In the genomic region with DNA sequence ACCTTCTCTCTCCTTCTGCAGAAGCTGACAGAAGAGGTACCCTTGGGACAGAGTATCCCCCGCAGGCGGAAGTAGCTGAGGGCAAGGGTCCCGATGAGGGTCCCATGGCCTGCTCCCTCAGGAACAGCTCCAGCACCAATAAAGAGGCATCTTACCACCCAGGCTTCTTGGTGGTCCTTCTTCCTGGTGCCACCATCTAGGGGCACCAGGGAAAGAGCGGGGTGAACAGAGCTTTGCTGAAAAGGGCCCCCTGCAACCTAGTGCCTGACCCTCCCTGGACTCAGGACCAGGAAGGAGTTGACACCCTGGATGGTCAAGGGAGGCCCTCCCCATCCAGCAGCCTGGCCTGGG, we compare ENCODE assay signal across 8 cellular contexts. TPM values are rescaled to one million over a fixed set of nuclear protein-coding genes. Genes with fewer than 3 reads are reported as not detected.
DNase-seq lines count a peak whose midpoint lies in the region; ATAC-seq and TF ChIP-seq lines count a peak whose summit lies in the region.

No MANE protein-coding gene starts in this region.

- ATAC-seq in activated T-cell treated with anti-CD3 and anti-CD28 coated beads, Interleukin-2, amount 50 U/mL, for 4 hours: no peak
- no peak for ATAC-seq in activated naive CD8-positive, alpha-beta T cell treated with anti-CD3 and anti-CD28 coated beads, Interleukin-2, amount 50 U/mL, for 24 hours

- peak overlapping the region; percentile 59 for H3K27ac ChIP-seq in mesodermal cell (ENCODE audit: low read depth, low read length, severe bottlenecking)

- DNase-seq in activated T-cell treated with anti-CD3 and anti-CD28 coated beads, Interleukin-2, amount 50 U/mL, for 24 hours: no peak
- DNase-seq in activated T-cell treated with anti-CD3 and anti-CD28 coated beads, Interleukin-2, amount 50 U/mL, for 4 hours: no peak
- DNase-seq in activated naive CD8-positive, alpha-beta T cell treated with anti-CD3 and anti-CD28 coated beads, Interleukin-2, amount 50 U/mL, for 24 hours: no peak
- DNase-seq in type B pancreatic cell (ENCODE audit: extremely low spot score, unreplicated experiment) (no peak), NCI-H187 (lab: John Stamatoyannopoulos, UW) (no peak), cerebellum (ENCODE audit: low spot score) (no peak), NCI-H146 (lab: John Stamatoyannopoulos, UW) (no peak)

- H3K4me1 ChIP-seq in mesodermal cell (ENCODE audit: control insufficient read depth, insufficient read depth, low read length, poor library complexity, severe bottlenecking): no peaks in the 10 kb centered on the region

- no peaks in the 10 kb centered on the region for H3K9me3 ChIP-seq in mesodermal cell (ENCODE audit: control insufficient read depth, low read length)

- no peaks in the 10 kb centered on the region for H3K27me3 Mint-ChIP-seq in activated T-cell treated with anti-CD3 and anti-CD28 coated beads, Interleukin-2, amount 50 U/mL, for 24 hours
- H3K27me3 Mint-ChIP-seq in activated T-cell treated with anti-CD3 and anti-CD28 coated beads, Interleukin-2, amount 50 U/mL, for 4 hours (ENCODE audit: low read depth): no peaks in the 10 kb centered on the region
- H3K27me3 Mint-ChIP-seq in activated naive CD8-positive, alpha-beta T cell treated with anti-CD3 and anti-CD28 coated beads, Interleukin-2, amount 50 U/mL, for 24 hours: peaks cover 2% of the 10 kb centered on the region
- H3K27me3 Mint-ChIP-seq in type B pancreatic cell: no peaks in the 10 kb centered on the region

- H3K4me3 ChIP-seq in mesodermal cell (ENCODE audit: extremely low read depth, insufficient read depth, low read length, poor library complexity, severe bottlenecking): no peak overlapping the region

- peaks cover 72% of the 10 kb centered on the region for H3K36me3 ChIP-seq in mesodermal cell (ENCODE audit: control insufficient read depth, insufficient read depth, low read length)

- 93 to 100% methylated on average over 2 to 4 of the region's 4 CpGs for WGBS in mesodermal cell (ENCODE audit: insufficient coverage in 2 of 2), 2 experiments

- TF ChIP-seq CTCF in type B pancreatic cell (conservative IDR thresholded peaks at IDR 0.05): no peak

- H3K4me3 Mint-ChIP-seq in activated T-cell treated with anti-CD3 and anti-CD28 coated beads, Interleukin-2, amount 50 U/mL, for 24 hours: no peak overlapping the region
- no peak overlapping the region for H3K4me3 Mint-ChIP-seq in activated T-cell treated with anti-CD3 and anti-CD28 coated beads, Interleukin-2, amount 50 U/mL, for 4 hours
- H3K4me3 Mint-ChIP-seq in activated naive CD8-positive, alpha-beta T cell treated with anti-CD3 and anti-CD28 coated beads, Interleukin-2, amount 50 U/mL, for 24 hours: no peak overlapping the region
- H3K4me3 Mint-ChIP-seq in type B pancreatic cell: peak overlapping the region; percentile 8

- H3K27ac Mint-ChIP-seq in activated T-cell treated with anti-CD3 and anti-CD28 coated beads, Interleukin-2, amount 50 U/mL, for 24 hours: peak overlapping the region; percentile 100
- peak overlapping the region; percentile 100 for H3K27ac Mint-ChIP-seq in activated naive CD8-positive, alpha-beta T cell treated with anti-CD3 and anti-CD28 coated beads, Interleukin-2, amount 50 U/mL, for 24 hours
- peak overlapping the region; percentile 98 for H3K27ac Mint-ChIP-seq in type B pancreatic cell

- no peaks in the 10 kb centered on the region for H3K9me3 Mint-ChIP-seq in activated T-cell treated with anti-CD3 and anti-CD28 coated beads, Interleukin-2, amount 50 U/mL, for 24 hours
- no peaks in the 10 kb centered on the region for H3K9me3 Mint-ChIP-seq in activated T-cell treated with anti-CD3 and anti-CD28 coated beads, Interleukin-2, amount 50 U/mL, for 4 hours
- H3K9me3 Mint-ChIP-seq in activated naive CD8-positive, alpha-beta T cell treated with anti-CD3 and anti-CD28 coated beads, Interleukin-2, amount 50 U/mL, for 24 hours: no peaks in the 10 kb centered on the region
- no peaks in the 10 kb centered on the region for H3K9me3 Mint-ChIP-seq in type B pancreatic cell

- H3K4me1 Mint-ChIP-seq in activated T-cell treated with anti-CD3 and anti-CD28 coated beads, Interleukin-2, amount 50 U/mL, for 24 hours (ENCODE audit: low read depth): peaks cover 52% of the 10 kb centered on the region
- H3K4me1 Mint-ChIP-seq in activated T-cell treated with anti-CD3 and anti-CD28 coated beads, Interleukin-2, amount 50 U/mL, for 4 hours (ENCODE audit: low read depth): peaks cover 46% of the 10 kb centered on the region
- peaks cover 43% of the 10 kb centered on the region for H3K4me1 Mint-ChIP-seq in activated naive CD8-positive, alpha-beta T cell treated with anti-CD3 and anti-CD28 coated beads, Interleukin-2, amount 50 U/mL, for 24 hours
- H3K4me1 Mint-ChIP-seq in type B pancreatic cell (ENCODE audit: unreplicated experiment): peaks cover 19% of the 10 kb centered on the region

- H3K36me3 Mint-ChIP-seq in activated T-cell treated with anti-CD3 and anti-CD28 coated beads, Interleukin-2, amount 50 U/mL, for 24 hours (ENCODE audit: low read depth): peaks cover 92% of the 10 kb centered on the region
- peaks cover 46% of the 10 kb centered on the region for H3K36me3 Mint-ChIP-seq in activated T-cell treated with anti-CD3 and anti-CD28 coated beads, Interleukin-2, amount 50 U/mL, for 4 hours (ENCODE audit: insufficient read depth)
- peaks cover 63% of the 10 kb centered on the region for H3K36me3 Mint-ChIP-seq in activated naive CD8-positive, alpha-beta T cell treated with anti-CD3 and anti-CD28 coated beads, Interleukin-2, amount 50 U/mL, for 24 hours (ENCODE audit: low read depth)
- H3K36me3 Mint-ChIP-seq in type B pancreatic cell: peaks cover 28% of the 10 kb centered on the region

RNA-seq across cellular contexts. Expression of a gene that starts 0.6 kb away (rescaled TPM):
- total RNA-seq in activated T-cell treated with anti-CD3 and anti-CD28 coated beads, Interleukin-2, amount 50 U/mL, for 4 hours: 100 to 1,000 TPM; 110 to 152 (median 121) TPM
- 26.3 TPM for polyA plus RNA-seq in mesodermal cell (2013, experiment 1 of 2)
- 24.4 TPM for polyA plus RNA-seq in mesodermal cell (2013, experiment 2 of 2)
- total RNA-seq in type B pancreatic cell (ENCODE audit: low replicate concordance) (60.0 and 63.4 TPM in 2 replicates), cerebellum (14.0 TPM)

RNA-seq across cellular contexts. Expression of a gene that starts 11.4 kb away (rescaled TPM):
- 10 to 100 TPM; 17.4 to 24.8 (median 19.9) TPM for total RNA-seq in activated T-cell treated with anti-CD3 and anti-CD28 coated beads, Interleukin-2, amount 50 U/mL, for 4 hours
- polyA plus RNA-seq in mesodermal cell (2013, experiment 1 of 2): 31.6 TPM
- 22.7 TPM for polyA plus RNA-seq in mesodermal cell (2013, experiment 2 of 2)
- total RNA-seq in type B pancreatic cell (ENCODE audit: low replicate concordance): 84.2 and 221 TPM in 2 replicates
- total RNA-seq in cerebellum: 37.9 TPM

RNA-seq across cellular contexts. Expression of a gene that starts 13.2 kb away (rescaled TPM):
- total RNA-seq in activated T-cell treated with anti-CD3 and anti-CD28 coated beads, Interleukin-2, amount 50 U/mL, for 4 hours: 100 to 1,000 TPM in 2 of 3 donors, 10 to 100 TPM in 1; 99.4 to 108 (median 106) TPM
- 52.2 TPM for polyA plus RNA-seq in mesodermal cell (2013, experiment 1 of 2)
- polyA plus RNA-seq in mesodermal cell (2013, experiment 2 of 2): 37.1 TPM
- total RNA-seq in type B pancreatic cell (ENCODE audit: low replicate concordance) (68.6 and 78.4 TPM in 2 replicates), cerebellum (28.6 TPM)

RNA-seq across cellular contexts. Expression of a gene that starts 14.1 kb away (rescaled TPM):
- 100 to 1,000 TPM; 433 to 479 (median 471) TPM for total RNA-seq in activated T-cell treated with anti-CD3 and anti-CD28 coated beads, Interleukin-2, amount 50 U/mL, for 4 hours
- polyA plus RNA-seq in mesodermal cell (2013, experiment 1 of 2): 84.4 TPM
- polyA plus RNA-seq in mesodermal cell (2013, experiment 2 of 2): 75.3 TPM
- 134 and 155 TPM in 2 replicates for total RNA-seq in type B pancreatic cell (ENCODE audit: low replicate concordance)
- 25.9 TPM for total RNA-seq in cerebellum

RNA-seq across cellular contexts. Expression of a gene that starts 19.1 kb away (rescaled TPM):
- 10 to 100 TPM; 15.9 to 18.9 (median 17.4) TPM for total RNA-seq in activated T-cell treated with anti-CD3 and anti-CD28 coated beads, Interleukin-2, amount 50 U/mL, for 4 hours
- polyA plus RNA-seq in mesodermal cell (2013, experiment 1 of 2): 22.0 TPM
- 20.3 TPM for polyA plus RNA-seq in mesodermal cell (2013, experiment 2 of 2)
- total RNA-seq in type B pancreatic cell (ENCODE audit: low replicate concordance) (16.2 and 25.9 TPM in 2 replicates), cerebellum (10.6 TPM)
